In genomic region chr9:136297766-136298735, GRCh38 we compare ENCODE assay signal across 20 cellular contexts. TPM values are rescaled to one million over a fixed set of nuclear protein-coding genes. Genes with fewer than 3 reads are reported as not detected.
"Had no signal": no experiment of that assay in that cellular context is flagged by ENCODE, and none has a peak within 500 bp of the region (broad histone marks: within the 10 kb centered on the region; RNA-seq: fewer than 3 reads in every experiment).

No MANE protein-coding gene starts in this region.

- H3K36me3 Mint-ChIP-seq: activated naive CD8-positive, alpha-beta T cell; immature natural killer cell; naive thymus-derived CD4-positive, alpha-beta T cell had no signal

- H3K9me3 Mint-ChIP-seq: immature natural killer cell; naive thymus-derived CD4-positive, alpha-beta T cell had no signal

- H3K27me3 ChIP-seq: cardiac muscle cell, pancreas had no signal

- ATAC-seq: heart right ventricle; naive thymus-derived CD4-positive, alpha-beta T cell had no signal

- H3K27ac ChIP-seq: cardiac muscle cell, heart right ventricle, sigmoid colon, WERI-Rb-1 had no signal

- H3K9me3 ChIP-seq: esophagus squamous epithelium, heart right ventricle, pancreas, sigmoid colon, spleen had no signal

- H3K4me1 Mint-ChIP-seq: immature natural killer cell; naive thymus-derived CD4-positive, alpha-beta T cell had no signal

- FAIRE-seq: pancreas had no signal

- H3K4me1 ChIP-seq: heart right ventricle, sigmoid colon had no signal

- H3K27me3 Mint-ChIP-seq: activated naive CD8-positive, alpha-beta T cell had no signal

- H3K4me3 Mint-ChIP-seq: activated naive CD8-positive, alpha-beta T cell; immature natural killer cell; naive thymus-derived CD4-positive, alpha-beta T cell had no signal

- H3K4me3 ChIP-seq: cardiac muscle cell, heart right ventricle, sigmoid colon had no signal

- DNase-seq: activated CD4-positive, alpha-beta T cell treated with anti-CD3 and anti-CD28 coated beads for 1 hour; activated gamma-delta T cell treated with Interleukin-2 at 50 U/mL for 16 hours; amniotic stem cell; effector memory CD4-positive, alpha-beta T cell; esophagus squamous epithelium; immature natural killer cell; mesendoderm; naive thymus-derived CD4-positive, alpha-beta T cell; sigmoid colon; spleen; stimulated activated CD4-positive, alpha-beta T cell treated with anti-CD3 and anti-CD28 coated beads, Interleukin-4, amount 100 ng/mL, for 4 hours; stimulated activated naive CD4-positive, alpha-beta T cell; T-helper 2 cell; WERI-Rb-1 had no signal

- H3K27ac Mint-ChIP-seq: activated naive CD8-positive, alpha-beta T cell; immature natural killer cell; naive thymus-derived CD4-positive, alpha-beta T cell had no signal

- H3K36me3 ChIP-seq: cardiac muscle cell, esophagus squamous epithelium, heart right ventricle, pancreas, sigmoid colon, spleen, WERI-Rb-1 had no signal

RNA-seq across cellular contexts. Expression of gene CCDC187, which starts 5.8 kb away (rescaled TPM):
- total RNA-seq: activated CD8-positive, alpha-beta memory T cell treated with anti-CD3 and anti-CD28 coated beads for 36 hours; dermis blood vessel endothelial cell; esophagus squamous epithelium; sigmoid colon had no signal
- polyA plus RNA-seq: immature natural killer cell; naive thymus-derived CD4-positive, alpha-beta T cell had no signal
